ENCODE assay signal across 8 cellular contexts in genomic region chr4:109815151-109816081, GRCh38. TPM values are rescaled to one million over a fixed set of nuclear protein-coding genes. Genes with fewer than 3 reads are reported as not detected.
DNase-seq lines count a peak whose midpoint lies in the region; ATAC-seq, FAIRE-seq and TF ChIP-seq lines count a peak whose summit lies in the region.

GAR1 (plus strand) TSS chr4:109815762; CDS start chr4:109816165, 403 bp downstream.

- H2AFZ ChIP-seq in OCI-LY7 (ENCODE audit: low read length), result peak within 1 kb of the TSS; percentile 92

- H3K4me3 ChIP-seq in OCI-LY7 (ENCODE audit: low read depth, low read length, poor library complexity, severe bottlenecking), result peak within 1 kb of the TSS; percentile 83
- H3K4me3 ChIP-seq in epithelial cell of esophagus (ENCODE audit: low read length), result peak within 1 kb of the TSS; percentile 97
- H3K4me3 ChIP-seq in mononuclear cell (ENCODE audit: low read length), result peak within 1 kb of the TSS; percentile 72

- POLR2A ChIA-PET in OCI-LY7 (lab: Charles Lee), result interaction anchor here (0.6 to 2.1 kb wide), 5 partner anchors 10 to 391 kb away, joined by 3 to 9 read pairs (median 4); no protein-coding TSS in a partner anchor

- H3K4me2 ChIP-seq in OCI-LY7 (ENCODE audit: low read length), result peak within 1 kb of the TSS; percentile 67

- peaks cover 36% of the 10 kb centered on the region for H3K36me3 ChIP-seq in OCI-LY7 (ENCODE audit: insufficient read depth, low read length)

- peak within 1 kb of the TSS; percentile 65 for H3K27ac ChIP-seq in OCI-LY7 (ENCODE audit: low read depth, low read length, poor library complexity, severe bottlenecking)

- peaks cover 31% of the 10 kb centered on the region for H3K79me2 ChIP-seq in OCI-LY7 (ENCODE audit: insufficient read depth, low read depth, low read length)

- no peaks in the 10 kb centered on the region for H3K9me2 ChIP-seq in OCI-LY7 (ENCODE audit: insufficient read depth, low read length)

- 0 out of 2 replicates have a peak, but pooled peaks cover 7% of the 10 kb centered on the region for H4K20me1 ChIP-seq in OCI-LY7 (ENCODE audit: insufficient read depth, low read length)

- CTCF ChIA-PET in OCI-LY7 (lab: Charles Lee; ENCODE audit: unreplicated experiment), result no interaction called here

- intact Hi-C loops in OCI-LY7 (cut with micrococcal nuclease; ENCODE audit: unreplicated experiment), result loop anchor here (2.0 to 10.0 kb wide), 5 partner anchors 88 to 383 kb away; partner anchors contain the start of genes CASP6, ELOVL6, MCUB and SEC24B

- FAIRE-seq in D721Med (lab: Jason Lieb, UNC), result peak; percentile 69

- TF ChIP-seq CTCF in D721Med (IDR thresholded peaks at IDR 0.05; ENCODE audit: insufficient read depth, missing control alignments), result no peak
- no peak for TF ChIP-seq CTCF in OCI-LY7 (conservative IDR thresholded peaks at IDR 0.05; ENCODE audit: low read length)
- TF ChIP-seq CTCF in epithelial cell of esophagus (IDR thresholded peaks at IDR 0.05; ENCODE audit: insufficient read depth, low read depth, low read length, missing control alignments), result no peak

- ATAC-seq in GM21526 (IDR thresholded peaks at IDR 0.05; ENCODE audit: low FRiP score, unreplicated experiment), result peak; percentile 99

- H3K9me3 ChIP-seq in OCI-LY7 (ENCODE audit: low read length) (no peaks in the 10 kb centered on the region), mononuclear cell (ENCODE audit: low read depth, low read length) (no peaks in the 10 kb centered on the region)

- TSS peak; percentile 76 for BruUV-seq in OCI-LY7 (replicated peaks; lab: Mats Ljungman, UMichigan)

- DNase-seq in D721Med (ENCODE audit: insufficient read length, low spot score) (peak; percentile 70), HuH-7.5 (ENCODE audit: low spot score) (peak; percentile 53), OCI-LY7 (ENCODE audit: low spot score) (peak; percentile 95), activated T-cell treated with anti-CD3 and anti-CD28 coated beads for 1 hour (ENCODE audit: low read depth) (peak; percentile 70), epithelial cell of esophagus (ENCODE audit: low read depth) (peak; percentile 98)
- peak; percentile 59 to 72 for DNase-seq in stimulated activated CD8-positive, alpha-beta memory T cell treated with anti-CD3 and anti-CD28 coated beads, Interleukin-4, amount 100 ng/mL, for 1 hour (ENCODE audit: low read depth in 2 of 2, low spot score in 1 of 2)

- H3K4me1 ChIP-seq in OCI-LY7 (ENCODE audit: insufficient read depth, low read length, poor library complexity, severe bottlenecking), result peaks cover 22% of the 10 kb centered on the region
- peaks cover 17% of the 10 kb centered on the region for H3K4me1 ChIP-seq in mononuclear cell (ENCODE audit: insufficient read depth, low read length)

- no peaks in the 10 kb centered on the region for H3K27me3 ChIP-seq in mononuclear cell (ENCODE audit: insufficient read depth, low read length)

RNA-seq across cellular contexts. Expression of gene GAR1, which starts in this region (rescaled TPM):
- total RNA-seq in OCI-LY7 (2014; rRNA removed; shearing (Covaris generic)), result 16.4 and 26.7 TPM in 2 replicates
- total RNA-seq in OCI-LY7 (2022), result 37.7 and 42.5 TPM in 2 replicates
- 2.0 TPM for total RNA-seq in mononuclear cell

Comparison
In these comparisons a context has a peak if more than half of its experiments do, and no peak if none do; other contexts are left out.
1. Peak in every context shown above with its lines: DNase-seq, ATAC-seq, H3K4me3 ChIP-seq and H3K27ac ChIP-seq.